Comparison of ENCODE assay signal across 1 cellular context in genomic region chr4:2462218-2462991, GRCh38.
TF ChIP-seq lines count a peak whose summit lies in the region.

No MANE protein-coding gene starts in this region.

TF ChIP-seq in SK-N-SH, 30 proteins besides CTCF, POLR2A, EP300 and RAD21 (continued from another document):
- TF ChIP-seq MAX (IDR thresholded peaks at IDR 0.05; ENCODE audit: low read depth), result peak; percentile 87
- TF ChIP-seq CHD2 (IDR thresholded peaks at IDR 0.05; ENCODE audit: low read length, partially characterized antibody), result peak; percentile 33
- peak; percentile 48 for TF ChIP-seq SMC3 (IDR thresholded peaks at IDR 0.05; ENCODE audit: low read depth, low read length)
- TF ChIP-seq FOSL2 (IDR thresholded peaks at IDR 0.05; ENCODE audit: borderline replicate concordance, low read depth), result no peak
